12 cellular contexts compared by ENCODE assay signal in the genomic region with DNA sequence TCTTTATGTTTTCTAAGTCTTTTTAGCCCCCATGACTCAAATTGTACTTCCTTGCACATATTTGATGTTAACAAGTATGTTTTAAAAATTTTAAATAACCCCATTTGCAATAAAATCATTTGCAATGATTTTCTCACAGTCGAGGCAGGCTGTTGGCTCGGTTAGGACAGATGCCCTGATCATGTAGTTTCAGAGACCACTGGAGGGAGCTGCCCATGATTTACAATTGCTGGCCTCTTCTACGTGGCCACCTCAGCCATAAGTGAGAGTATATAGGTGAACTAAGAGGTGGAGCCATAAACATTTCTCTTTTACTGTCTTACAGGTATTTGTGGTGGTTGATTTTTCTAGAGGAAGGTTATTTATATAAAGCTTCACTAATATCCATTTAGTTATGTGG. TPM values are rescaled to one million over a fixed set of nuclear protein-coding genes. Genes with fewer than 3 reads are reported as not detected.
DNase-seq lines count a peak whose midpoint lies in the region; ATAC-seq and TF ChIP-seq lines count a peak whose summit lies in the region.
"Had no signal": no experiment of that assay in that cellular context is flagged by ENCODE, and none has a peak within 500 bp of the region (broad histone marks: within the 10 kb centered on the region; RNA-seq: fewer than 3 reads in every experiment).

No MANE protein-coding gene starts in this region.

- intact Hi-C loops in activated T-helper 1 cell treated with anti-CD3 and anti-CD28 coated beads, Interleukin-12 subunit alpha, Interleukin-12 subunit beta, Interleukin-2, Interleukin-4 antibody, amounts not matched to agents 30 ng/mL and 10 ng/mL and 1 ng/mL, durations not matched to agents 14 hours and 24 hours and 36 hours (cut with micrococcal nuclease): loop anchor here (5.0 to 10.0 kb wide), 11 partner anchors 335 to 1285 kb away; partner anchors contain the start of genes AP4E1, EID1, GALK2 and SHC4

- 80% methylated on average over 3 of the region's 3 CpGs for whole genome bisulfite sequencing in suprapubic skin

- peaks cover 18% of the 10 kb centered on the region for H3K9me3 ChIP-seq in iPS-18a (ENCODE audit: control insufficient read depth, low read depth, low read length)
- H3K9me3 ChIP-seq in suprapubic skin: no peaks in the 10 kb centered on the region
- H3K9me3 ChIP-seq: prostate gland had no signal

- H3K36me3 ChIP-seq in iPS-18a (ENCODE audit: control insufficient read depth, low read depth, low read length) (peaks cover 21% of the 10 kb centered on the region), suprapubic skin (peaks cover 14% of the 10 kb centered on the region)
- H3K36me3 ChIP-seq: prostate gland had no signal

- peaks cover 7% of the 10 kb centered on the region for H3K4me1 ChIP-seq in iPS-18a (ENCODE audit: control insufficient read depth, low read depth, low read length)
- H3K4me1 ChIP-seq in suprapubic skin: peaks cover 34% of the 10 kb centered on the region
- H3K4me1 ChIP-seq: prostate gland had no signal

- H3K4me1 Mint-ChIP-seq in activated T-cell treated with anti-CD3 and anti-CD28 coated beads, Interleukin-2, amount 50 U/mL, for 24 hours (ENCODE audit: low read depth): peaks cover 47% of the 10 kb centered on the region
- H3K4me1 Mint-ChIP-seq in activated T-helper 1 cell treated with anti-CD3 and anti-CD28 coated beads, Interleukin-12 subunit alpha, Interleukin-12 subunit beta, Interleukin-2, Interleukin-4 antibody, amounts not matched to agents 30 ng/mL and 10 ng/mL and 1 ng/mL, durations not matched to agents 14 hours and 24 hours and 36 hours (ENCODE audit: low read depth): peaks cover 40% of the 10 kb centered on the region

- TF ChIP-seq POLR2A in suprapubic skin (IDR thresholded peaks at IDR 0.05): no peak

- H3K27ac ChIP-seq in iPS-18a (ENCODE audit: low read length): no peak overlapping the region
- no peak overlapping the region for H3K27ac ChIP-seq in suprapubic skin
- H3K27ac ChIP-seq: prostate gland had no signal

- TF ChIP-seq EP300 in suprapubic skin (IDR thresholded peaks at IDR 0.05): no peak

- H3K27me3 Mint-ChIP-seq in activated T-cell treated with anti-CD3 and anti-CD28 coated beads, Interleukin-2, amount 50 U/mL, for 24 hours: no peaks in the 10 kb centered on the region
- no peaks in the 10 kb centered on the region for H3K27me3 Mint-ChIP-seq in activated T-helper 1 cell treated with anti-CD3 and anti-CD28 coated beads, Interleukin-12 subunit alpha, Interleukin-12 subunit beta, Interleukin-2, Interleukin-4 antibody, amounts not matched to agents 30 ng/mL and 10 ng/mL and 1 ng/mL, durations not matched to agents 14 hours and 24 hours and 36 hours (ENCODE audit: insufficient read depth)
- H3K27me3 Mint-ChIP-seq: B cell had no signal

- TF ChIP-seq CTCF in suprapubic skin (IDR thresholded peaks at IDR 0.05): no peak

- no peaks in the 10 kb centered on the region for H3K27me3 ChIP-seq in iPS-18a (ENCODE audit: control insufficient read depth, insufficient read depth, low read length)
- H3K27me3 ChIP-seq in suprapubic skin: no peaks in the 10 kb centered on the region

- peak overlapping the region; percentile 95 for H3K4me3 Mint-ChIP-seq in activated T-cell treated with anti-CD3 and anti-CD28 coated beads, Interleukin-2, amount 50 U/mL, for 24 hours
- peak overlapping the region; percentile 85 for H3K4me3 Mint-ChIP-seq in activated T-helper 1 cell treated with anti-CD3 and anti-CD28 coated beads, Interleukin-12 subunit alpha, Interleukin-12 subunit beta, Interleukin-2, Interleukin-4 antibody, amounts not matched to agents 30 ng/mL and 10 ng/mL and 1 ng/mL, durations not matched to agents 14 hours and 24 hours and 36 hours

- peak overlapping the region; percentile 88 for H3K4me3 ChIP-seq in iPS-18a (ENCODE audit: low read length)
- peak overlapping the region; percentile 87 for H3K4me3 ChIP-seq in suprapubic skin

- no peak for ATAC-seq in GM21423 (IDR thresholded peaks at IDR 0.05; ENCODE audit: unreplicated experiment)
- ATAC-seq in GM18498 (IDR thresholded peaks at IDR 0.05; ENCODE audit: unreplicated experiment): no peak
- ATAC-seq: activated CD4-positive, CD25-positive, alpha-beta regulatory T cell treated with anti-CD3 and anti-CD28 coated beads, Interleukin-2, amount 50 U/mL, for 24 hours had no signal

- H3K36me3 Mint-ChIP-seq in activated T-cell treated with anti-CD3 and anti-CD28 coated beads, Interleukin-2, amount 50 U/mL, for 24 hours (ENCODE audit: low read depth): peaks cover 53% of the 10 kb centered on the region
- H3K36me3 Mint-ChIP-seq in activated T-helper 1 cell treated with anti-CD3 and anti-CD28 coated beads, Interleukin-12 subunit alpha, Interleukin-12 subunit beta, Interleukin-2, Interleukin-4 antibody, amounts not matched to agents 30 ng/mL and 10 ng/mL and 1 ng/mL, durations not matched to agents 14 hours and 24 hours and 36 hours (ENCODE audit: low read depth): peaks cover 20% of the 10 kb centered on the region

- H3K27ac Mint-ChIP-seq in activated T-cell treated with anti-CD3 and anti-CD28 coated beads, Interleukin-2, amount 50 U/mL, for 24 hours: no peak overlapping the region
- H3K27ac Mint-ChIP-seq in activated T-helper 1 cell treated with anti-CD3 and anti-CD28 coated beads, Interleukin-12 subunit alpha, Interleukin-12 subunit beta, Interleukin-2, Interleukin-4 antibody, amounts not matched to agents 30 ng/mL and 10 ng/mL and 1 ng/mL, durations not matched to agents 14 hours and 24 hours and 36 hours: no peak overlapping the region
- H3K27ac Mint-ChIP-seq: B cell had no signal

- H3K9ac ChIP-seq in iPS-18a (ENCODE audit: low read length): no peak overlapping the region

- no peak for DNase-seq in activated T-cell treated with anti-CD3 and anti-CD28 coated beads, Interleukin-2, amount 50 U/mL, for 24 hours
- DNase-seq in activated T-cell treated with anti-CD3 and anti-CD28 coated beads, Interleukin-2, amount 50 U/mL, for 48 hours: no peak
- DNase-seq in activated T-helper 1 cell treated with anti-CD3 and anti-CD28 coated beads, Interleukin-12 subunit alpha, Interleukin-12 subunit beta, Interleukin-2, Interleukin-4 antibody, amounts not matched to agents 30 ng/mL and 10 ng/mL and 1 ng/mL, durations not matched to agents 14 hours and 24 hours and 36 hours (ENCODE audit: low spot score): no peak
- no peak for DNase-seq in suprapubic skin (ENCODE audit: low spot score in 2 of 2)
- no peak for DNase-seq in NCI-H510A treated with DMSO at 0.1 percent for 48 hours (lab: John Stamatoyannopoulos, UW)
- DNase-seq: HCEC 1CT had no signal

- H3K9me3 Mint-ChIP-seq in activated T-cell treated with anti-CD3 and anti-CD28 coated beads, Interleukin-2, amount 50 U/mL, for 24 hours: peaks cover 11% of the 10 kb centered on the region
- peaks cover 4% of the 10 kb centered on the region for H3K9me3 Mint-ChIP-seq in activated T-helper 1 cell treated with anti-CD3 and anti-CD28 coated beads, Interleukin-12 subunit alpha, Interleukin-12 subunit beta, Interleukin-2, Interleukin-4 antibody, amounts not matched to agents 30 ng/mL and 10 ng/mL and 1 ng/mL, durations not matched to agents 14 hours and 24 hours and 36 hours

RNA-seq across cellular contexts. Expression of gene DTWD1, which starts 1.7 kb away (rescaled TPM):
- 21.1 and 26.5 TPM in 2 replicates for total RNA-seq in activated T-helper 1 cell treated with anti-CD3 and anti-CD28 coated beads, Interleukin-12 subunit alpha, Interleukin-12 subunit beta, Interleukin-2, Interleukin-4 antibody, amounts not matched to agents 30 ng/mL and 10 ng/mL and 1 ng/mL, durations not matched to agents 14 hours and 24 hours and 36 hours
- total RNA-seq in suprapubic skin: 10 to 100 TPM; 12.3 to 40.6 (median 15.8) TPM

RNA-seq across cellular contexts. Expression of gene FAM227B, which starts 1.9 kb away (rescaled TPM):
- total RNA-seq in activated T-helper 1 cell treated with anti-CD3 and anti-CD28 coated beads, Interleukin-12 subunit alpha, Interleukin-12 subunit beta, Interleukin-2, Interleukin-4 antibody, amounts not matched to agents 30 ng/mL and 10 ng/mL and 1 ng/mL, durations not matched to agents 14 hours and 24 hours and 36 hours: 2.3 and 2.9 TPM in 2 replicates
- total RNA-seq in suprapubic skin: 1 to 10 TPM; 2.1 to 8.0 (median 5.1) TPM
